ENCODE assay signal across 8 cellular contexts in the genomic region with DNA sequence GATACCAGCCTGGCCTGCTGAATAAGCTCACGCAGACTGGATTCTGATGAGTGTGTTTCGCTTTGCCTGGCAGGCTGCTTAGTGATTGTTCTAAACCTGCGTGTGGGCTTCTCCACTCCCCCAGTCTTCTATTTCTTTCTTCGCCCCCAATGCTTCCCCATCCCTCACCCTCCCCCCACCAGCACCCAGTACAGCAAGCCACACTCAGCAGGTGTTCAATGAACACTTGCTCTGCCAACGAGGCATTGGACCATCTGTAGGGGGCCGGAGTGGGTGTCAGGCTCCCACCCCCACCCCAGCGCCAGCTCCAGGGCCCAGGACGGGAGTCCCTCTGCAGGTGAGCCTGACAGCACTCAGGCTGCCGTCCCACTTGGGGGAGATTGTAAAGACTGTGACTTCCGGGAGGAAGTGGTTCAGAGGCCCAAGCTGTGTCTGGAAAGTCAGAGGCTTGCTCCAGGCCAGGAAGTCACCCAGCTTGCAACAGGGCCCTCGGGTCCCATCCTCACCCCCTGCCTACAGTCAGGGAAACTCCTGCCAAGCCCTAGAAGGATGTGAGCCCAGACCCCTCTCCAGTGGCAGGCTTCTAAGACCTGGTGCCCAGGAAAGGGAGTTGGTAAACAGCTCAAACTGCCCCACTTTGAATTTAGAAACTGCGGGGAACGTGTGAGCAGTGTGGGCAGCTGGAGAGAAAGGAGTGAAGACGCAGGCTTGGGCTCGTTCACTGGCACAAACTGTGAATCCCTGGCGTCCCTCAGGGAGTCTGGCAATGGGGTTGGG.
DNase-seq lines count a peak whose midpoint lies in the region; ATAC-seq and TF ChIP-seq lines count a peak whose summit lies in the region.

No MANE protein-coding gene starts in this region.

- peak; percentile 30 for DNase-seq in GM10266 (ENCODE audit: extremely low spot score)
- peak; percentile 44 for DNase-seq in activated CD4-positive, alpha-beta T cell treated with anti-CD3 and anti-CD28 coated beads for 1 hour
- peak; percentile 38 to 50 (median 43) for DNase-seq in effector memory CD4-positive, alpha-beta T cell
- peak; percentile 23 for DNase-seq in stimulated activated CD8-positive, alpha-beta memory T cell treated with anti-CD3 and anti-CD28 coated beads, Interleukin-15, amount 100 ng/mL, for 1 hour (ENCODE audit: low read depth)
- no peak for DNase-seq in NCI-H69 (lab: John Stamatoyannopoulos, UW)
- DNase-seq in inferior parietal cortex (ENCODE audit: extremely low spot score): no peak
- no peak for DNase-seq in mesothelial cell of epicardium (ENCODE audit: low spot score in 2 of 2, unreplicated experiment in 2 of 2)

- no peak overlapping the region for H3K27ac Mint-ChIP-seq in mesothelial cell of epicardium

- no peaks in the 10 kb centered on the region for H3K9me3 ChIP-seq in effector memory CD4-positive, alpha-beta T cell (ENCODE audit: control insufficient read depth, low read length)

- TF ChIP-seq CTCF in GM10266 (IDR thresholded peaks at IDR 0.05; ENCODE audit: control insufficient read depth, insufficient read depth, low read depth, missing control alignments) (no peak), mesothelial cell of epicardium (IDR thresholded peaks at IDR 0.05; ENCODE audit: unreplicated experiment) (no peak)

- peak; percentile 80 for ATAC-seq in HG03159 (IDR thresholded peaks at IDR 0.05; ENCODE audit: unreplicated experiment)

- H3K27me3 Mint-ChIP-seq in mesothelial cell of epicardium (ENCODE audit: low read depth): peaks cover 40% of the 10 kb centered on the region

- no peaks in the 10 kb centered on the region for H3K36me3 ChIP-seq in effector memory CD4-positive, alpha-beta T cell (ENCODE audit: control insufficient read depth, insufficient read depth, low read length)

- H3K4me3 Mint-ChIP-seq in mesothelial cell of epicardium: no peak overlapping the region

- peak overlapping the region; percentile 29 for H3K4me3 ChIP-seq in effector memory CD4-positive, alpha-beta T cell (ENCODE audit: insufficient read depth, low read depth, low read length, poor library complexity, severe bottlenecking)

- H3K4me1 ChIP-seq in effector memory CD4-positive, alpha-beta T cell (ENCODE audit: control insufficient read depth, insufficient read depth, low read length, poor library complexity, severe bottlenecking): peaks cover 26% of the 10 kb centered on the region

- no peaks in the 10 kb centered on the region for H3K27me3 ChIP-seq in effector memory CD4-positive, alpha-beta T cell (replicated peaks; ENCODE audit: control insufficient read depth, insufficient read depth, low read length, poor library complexity, severe bottlenecking)

- H3K9me3 Mint-ChIP-seq in mesothelial cell of epicardium: no peaks in the 10 kb centered on the region

- no peaks in the 10 kb centered on the region for H3K36me3 Mint-ChIP-seq in mesothelial cell of epicardium

- H3K4me1 Mint-ChIP-seq in mesothelial cell of epicardium: peaks cover 13% of the 10 kb centered on the region

- H3K27ac ChIP-seq in effector memory CD4-positive, alpha-beta T cell (ENCODE audit: insufficient read depth, low read length, poor library complexity, severe bottlenecking): peak overlapping the region; percentile 59

Comparison
In these comparisons a context has a peak if more than half of its experiments do, and no peak if none do; other contexts are left out.
1. DNase-seq: peak in GM10266 (single experiment), activated CD4-positive, alpha-beta T cell treated with anti-CD3 and anti-CD28 coated beads for 1 hour (single experiment), effector memory CD4-positive, alpha-beta T cell (3 of 3) and stimulated activated CD8-positive, alpha-beta memory T cell treated with anti-CD3 and anti-CD28 coated beads, Interleukin-15, amount 100 ng/mL, for 1 hour (single experiment); none in NCI-H69 (single experiment), inferior parietal cortex (single experiment) and mesothelial cell of epicardium (0 of 2).